8 cellular contexts compared by ENCODE assay signal in genomic region chr12:47964102-47964723, GRCh38. TPM values are rescaled to one million over a fixed set of nuclear protein-coding genes. Genes with fewer than 3 reads are reported as not detected.
DNase-seq lines count a peak whose midpoint lies in the region; ATAC-seq and TF ChIP-seq lines count a peak whose summit lies in the region.

No MANE protein-coding gene starts in this region.

- WGBS in aorta, 2 donors = 6 to 8% methylated on average over 18 of the region's 18 CpGs

- H3K27me3 ChIP-seq in OCI-LY1 (ENCODE audit: insufficient read depth, low read length) = no peaks in the 10 kb centered on the region
- no peaks in the 10 kb centered on the region for H3K27me3 ChIP-seq in colonic mucosa
- peaks cover 2% of the 10 kb centered on the region for H3K27me3 ChIP-seq in mononuclear cell (ENCODE audit: insufficient read depth, low read length)
- H3K27me3 ChIP-seq in aorta (ENCODE audit: control insufficient read depth in 1 of 2, insufficient read depth in 2 of 2, low read length in 1 of 2) = no peaks in the 10 kb centered on the region

- H3F3A ChIP-seq in OCI-LY1 (ENCODE audit: insufficient read depth, low read length) = no peaks in the 10 kb centered on the region

- no peaks in the 10 kb centered on the region for H3K79me2 ChIP-seq in OCI-LY1 (ENCODE audit: insufficient read depth, low read length)

- intact Hi-C loops in colonic mucosa (cut with DNase I) = no loop called here
- intact Hi-C loops in aorta (cut with DNase I) = loop anchor here (5.0 to 10.0 kb wide), 2 partner anchors 62 to 201 kb away; partner anchors contain the start of gene VDR (in 1 of the 2)

- no peaks in the 10 kb centered on the region for H3K9me2 ChIP-seq in OCI-LY1 (ENCODE audit: low read depth, low read length)

- H3K4me1 ChIP-seq in OCI-LY1 (ENCODE audit: insufficient read depth, low read length, severe bottlenecking) = peaks cover 29% of the 10 kb centered on the region
- no peaks in the 10 kb centered on the region for H3K4me1 ChIP-seq in colonic mucosa
- peaks cover 10% of the 10 kb centered on the region for H3K4me1 ChIP-seq in mononuclear cell (ENCODE audit: insufficient read depth, low read length)
- H3K4me1 ChIP-seq in aorta (ENCODE audit: control insufficient read depth in 1 of 2, insufficient read depth in 2 of 2, low read length in 2 of 2) = no peaks in the 10 kb centered on the region

- H2AFZ ChIP-seq in OCI-LY1 (ENCODE audit: low read length) = peak overlapping the region; percentile 1; the same call in 1 of the 2 replicates

- H3K4me3 ChIP-seq in OCI-LY1 (ENCODE audit: low read depth, low read length, poor library complexity, severe bottlenecking) (peak overlapping the region; percentile 69), colonic mucosa (peak overlapping the region; percentile 91), mononuclear cell (ENCODE audit: low read length) (peak overlapping the region; percentile 87), aorta (ENCODE audit: low read length in 2 of 2) (peak overlapping the region; percentile 75 to 77)

- DNase-seq in activated T-cell treated with anti-CD3 and anti-CD28 coated beads for 1 hour (ENCODE audit: low read depth) = peak; percentile 2
- no peak for DNase-seq in activated T-cell treated with anti-CD3 and anti-CD28 coated beads, Interleukin-2, amount 50 U/mL, for 48 hours
- DNase-seq in colonic mucosa = peak; percentile 56
- DNase-seq in aorta = no peak
- no peak for DNase-seq in activated gamma-delta T cell treated with Interleukin-2 at 50 U/mL for 16 hours

- no peak for ATAC-seq in aorta (ENCODE audit: low FRiP score)
- ATAC-seq in GM19452 (IDR thresholded peaks at IDR 0.05; ENCODE audit: unreplicated experiment) = no peak

- peak overlapping the region; percentile 23 for H3K27ac ChIP-seq in OCI-LY1 (ENCODE audit: low read depth, low read length, poor library complexity, severe bottlenecking)
- peak overlapping the region; percentile 85 for H3K27ac ChIP-seq in colonic mucosa
- no peak overlapping the region for H3K27ac ChIP-seq in aorta (ENCODE audit: low read depth in 1 of 2, low read length in 2 of 2)

- peaks cover 51% of the 10 kb centered on the region for H3K36me3 ChIP-seq in OCI-LY1 (ENCODE audit: insufficient read depth, low read length)
- H3K36me3 ChIP-seq in colonic mucosa = no peaks in the 10 kb centered on the region
- peaks cover 0 to 2% of the 10 kb centered on the region in 2 donors for H3K36me3 ChIP-seq in aorta (ENCODE audit: control insufficient read depth in 1 of 2, insufficient read depth in 2 of 2, low read length in 1 of 2)

- TF ChIP-seq CTCF in OCI-LY1 (IDR thresholded peaks at IDR 0.05; ENCODE audit: low read length) = no peak
- no peak for TF ChIP-seq CTCF in colonic mucosa (IDR thresholded peaks at IDR 0.05)

- H4K20me1 ChIP-seq in OCI-LY1 (ENCODE audit: insufficient read depth, low read length) = no peaks in the 10 kb centered on the region

- H3K9ac ChIP-seq in OCI-LY1 (ENCODE audit: low read length) (peak overlapping the region; percentile 77), colonic mucosa (ENCODE audit: low read depth in 2 of 2, low read length in 2 of 2) (peak overlapping the region; percentile 28 to 81)

- H3K9me3 ChIP-seq in OCI-LY1 (ENCODE audit: low read length) (no peaks in the 10 kb centered on the region), colonic mucosa (no peaks in the 10 kb centered on the region), mononuclear cell (ENCODE audit: low read depth, low read length) (no peaks in the 10 kb centered on the region), aorta (ENCODE audit: control insufficient read depth, low read length) (no peaks in the 10 kb centered on the region)

- peak overlapping the region; percentile 93 for H3K4me2 ChIP-seq in OCI-LY1 (ENCODE audit: low read length)

RNA-seq across cellular contexts. Expression of gene TMEM106C, which starts 0.8 kb away (rescaled TPM):
- 100 to 1,000 TPM; 187 to 258 TPM for total RNA-seq in colonic mucosa
- total RNA-seq in mononuclear cell = 17.3 TPM
- 10 to 100 TPM; 56.3 to 70.0 TPM for total RNA-seq in aorta
- polyA plus RNA-seq in aorta = 100 to 1,000 TPM in 1 of 2 donors, 10 to 100 TPM in 1; 68.9 to 220 TPM

RNA-seq across cellular contexts. Expression of gene COL2A1, which starts 40.1 kb away (rescaled TPM):
- total RNA-seq in colonic mucosa = 1 to 10 TPM; 1.1 to 1.3 TPM
- total RNA-seq in mononuclear cell = not detected
- total RNA-seq in aorta = not detected
- not detected for polyA plus RNA-seq in aorta

RNA-seq across cellular contexts. Expression of gene VDR, which starts 59.4 kb away (rescaled TPM):
- total RNA-seq in colonic mucosa (100 to 1,000 TPM; 124 to 140 TPM), mononuclear cell (6.0 TPM), aorta (1 to 10 TPM; 7.9 to 9.3 TPM)
- 1 to 10 TPM; 2.2 to 7.0 TPM for polyA plus RNA-seq in aorta

Comparison
In these comparisons a context has a peak if more than half of its experiments do, and no peak if none do; other contexts are left out.
1. DNase-seq: peak in activated T-cell treated with anti-CD3 and anti-CD28 coated beads for 1 hour (single experiment) and colonic mucosa (single experiment); none in activated T-cell treated with anti-CD3 and anti-CD28 coated beads, Interleukin-2, amount 50 U/mL, for 48 hours (0 of 2), aorta (0 of 2) and activated gamma-delta T cell treated with Interleukin-2 at 50 U/mL for 16 hours (single experiment).
2. H3K27ac ChIP-seq: peak in OCI-LY1 (single experiment) and colonic mucosa (single experiment); none in aorta (0 of 2).
3. RNA of gene VDR, which starts 59.4 kb away (total RNA-seq): 124 to 140 TPM in colonic mucosa; 7.9 to 9.3 TPM in aorta and 6.0 TPM in mononuclear cell (single experiment); every median in the first group is over 10 times any median in the second.
4. Peak in every context shown above with its lines, with median percentiles within 50 percentile points of each other: H3K4me3 ChIP-seq.